ENCODE assay signal across 1 cellular context in the genomic region with DNA sequence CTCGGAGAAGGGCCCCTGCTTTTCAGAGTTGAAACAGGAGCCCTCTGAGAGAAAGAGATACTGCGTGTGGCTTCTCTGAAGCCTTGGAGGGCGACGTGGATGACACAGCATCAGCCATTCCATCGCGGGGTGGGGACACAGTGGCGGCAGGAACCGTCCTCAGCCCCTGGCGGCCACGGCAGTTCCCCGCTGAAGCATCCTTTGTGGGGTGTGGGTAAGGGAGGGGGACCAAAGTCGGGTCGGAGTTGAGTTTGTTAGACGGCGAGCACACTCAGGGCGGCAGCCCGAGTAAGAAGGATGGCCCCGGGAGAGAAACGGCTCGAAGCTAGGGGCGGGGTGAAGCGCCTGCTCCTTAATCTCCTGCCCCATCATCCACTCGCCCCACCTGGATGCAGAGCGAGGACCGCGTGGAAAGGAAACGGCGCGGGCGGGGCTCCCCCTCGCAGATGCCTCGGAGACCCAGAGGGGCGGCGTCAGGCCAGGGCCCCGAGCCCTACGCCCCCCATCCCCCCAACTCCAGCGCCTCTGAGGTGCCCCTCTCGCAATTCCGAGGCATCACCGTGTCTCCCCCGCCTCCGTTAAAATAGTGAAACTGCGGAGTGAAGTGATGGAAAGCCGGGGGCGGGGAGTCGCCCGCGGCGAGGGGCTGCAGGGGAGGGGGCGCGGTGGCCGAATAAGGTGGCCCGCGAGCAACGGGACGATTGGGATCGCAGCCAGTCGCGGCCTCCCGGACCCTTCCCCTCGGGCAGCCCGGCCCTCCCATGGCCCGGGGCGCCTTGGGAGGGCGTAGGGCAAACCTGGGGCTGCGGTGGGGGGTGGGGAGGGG.
TF ChIP-seq lines count a peak whose summit lies in the region.

No MANE protein-coding gene starts in this region.

TF ChIP-seq in HepG2, 621 proteins besides CTCF, POLR2A, EP300 and RAD21 (continued from another document and continues in another):
- TF ChIP-seq GLI4 (CRISPR knock-in tag; IDR thresholded peaks at IDR 0.05; ENCODE audit: borderline replicate concordance), result no peak; the same call in 1 of the 2 replicates
- no peak for TF ChIP-seq ZSCAN9 (CRISPR knock-in tag; IDR thresholded peaks at IDR 0.05; ENCODE audit: borderline replicate concordance)
- TF ChIP-seq RNF2 (conservative IDR thresholded peaks at IDR 0.05; ENCODE audit: low read depth), result 0 out of 2 replicates have a peak, but pooled peaks have one; percentile 55
- TF ChIP-seq GABPB1 (CRISPR knock-in tag; IDR thresholded peaks at IDR 0.05), result no peak
- TF ChIP-seq, protein P1, sequence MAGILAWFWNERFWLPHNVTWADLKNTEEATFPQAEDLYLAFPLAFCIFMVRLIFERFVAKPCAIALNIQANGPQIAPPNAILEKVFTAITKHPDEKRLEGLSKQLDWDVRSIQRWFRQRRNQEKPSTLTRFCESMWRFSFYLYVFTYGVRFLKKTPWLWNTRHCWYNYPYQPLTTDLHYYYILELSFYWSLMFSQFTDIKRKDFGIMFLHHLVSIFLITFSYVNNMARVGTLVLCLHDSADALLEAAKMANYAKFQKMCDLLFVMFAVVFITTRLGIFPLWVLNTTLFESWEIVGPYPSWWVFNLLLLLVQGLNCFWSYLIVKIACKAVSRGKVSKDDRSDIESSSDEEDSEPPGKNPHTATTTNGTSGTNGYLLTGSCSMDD (CRISPR knock-in tag; IDR thresholded peaks at IDR 0.05), result no peak
- TF ChIP-seq, protein P2, sequence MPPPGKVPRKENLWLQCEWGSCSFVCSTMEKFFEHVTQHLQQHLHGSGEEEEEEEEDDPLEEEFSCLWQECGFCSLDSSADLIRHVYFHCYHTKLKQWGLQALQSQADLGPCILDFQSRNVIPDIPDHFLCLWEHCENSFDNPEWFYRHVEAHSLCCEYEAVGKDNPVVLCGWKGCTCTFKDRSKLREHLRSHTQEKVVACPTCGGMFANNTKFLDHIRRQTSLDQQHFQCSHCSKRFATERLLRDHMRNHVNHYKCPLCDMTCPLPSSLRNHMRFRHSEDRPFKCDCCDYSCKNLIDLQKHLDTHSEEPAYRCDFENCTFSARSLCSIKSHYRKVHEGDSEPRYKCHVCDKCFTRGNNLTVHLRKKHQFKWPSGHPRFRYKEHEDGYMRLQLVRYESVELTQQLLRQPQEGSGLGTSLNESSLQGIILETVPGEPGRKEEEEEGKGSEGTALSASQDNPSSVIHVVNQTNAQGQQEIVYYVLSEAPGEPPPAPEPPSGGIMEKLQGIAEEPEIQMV (CRISPR knock-in tag; IDR thresholded peaks at IDR 0.05; ENCODE audit: low read depth), result no peak
- TF ChIP-seq ATF7 (IDR thresholded peaks at IDR 0.05), result no peak
- TF ChIP-seq ATF7 (CRISPR knock-in tag; IDR thresholded peaks at IDR 0.05), result no peak
- TF ChIP-seq, protein P3, sequence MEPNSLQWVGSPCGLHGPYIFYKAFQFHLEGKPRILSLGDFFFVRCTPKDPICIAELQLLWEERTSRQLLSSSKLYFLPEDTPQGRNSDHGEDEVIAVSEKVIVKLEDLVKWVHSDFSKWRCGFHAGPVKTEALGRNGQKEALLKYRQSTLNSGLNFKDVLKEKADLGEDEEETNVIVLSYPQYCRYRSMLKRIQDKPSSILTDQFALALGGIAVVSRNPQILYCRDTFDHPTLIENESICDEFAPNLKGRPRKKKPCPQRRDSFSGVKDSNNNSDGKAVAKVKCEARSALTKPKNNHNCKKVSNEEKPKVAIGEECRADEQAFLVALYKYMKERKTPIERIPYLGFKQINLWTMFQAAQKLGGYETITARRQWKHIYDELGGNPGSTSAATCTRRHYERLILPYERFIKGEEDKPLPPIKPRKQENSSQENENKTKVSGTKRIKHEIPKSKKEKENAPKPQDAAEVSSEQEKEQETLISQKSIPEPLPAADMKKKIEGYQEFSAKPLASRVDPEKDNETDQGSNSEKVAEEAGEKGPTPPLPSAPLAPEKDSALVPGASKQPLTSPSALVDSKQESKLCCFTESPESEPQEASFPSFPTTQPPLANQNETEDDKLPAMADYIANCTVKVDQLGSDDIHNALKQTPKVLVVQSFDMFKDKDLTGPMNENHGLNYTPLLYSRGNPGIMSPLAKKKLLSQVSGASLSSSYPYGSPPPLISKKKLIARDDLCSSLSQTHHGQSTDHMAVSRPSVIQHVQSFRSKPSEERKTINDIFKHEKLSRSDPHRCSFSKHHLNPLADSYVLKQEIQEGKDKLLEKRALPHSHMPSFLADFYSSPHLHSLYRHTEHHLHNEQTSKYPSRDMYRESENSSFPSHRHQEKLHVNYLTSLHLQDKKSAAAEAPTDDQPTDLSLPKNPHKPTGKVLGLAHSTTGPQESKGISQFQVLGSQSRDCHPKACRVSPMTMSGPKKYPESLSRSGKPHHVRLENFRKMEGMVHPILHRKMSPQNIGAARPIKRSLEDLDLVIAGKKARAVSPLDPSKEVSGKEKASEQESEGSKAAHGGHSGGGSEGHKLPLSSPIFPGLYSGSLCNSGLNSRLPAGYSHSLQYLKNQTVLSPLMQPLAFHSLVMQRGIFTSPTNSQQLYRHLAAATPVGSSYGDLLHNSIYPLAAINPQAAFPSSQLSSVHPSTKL (CRISPR knock-in tag; IDR thresholded peaks at IDR 0.05), result no peak
- TF ChIP-seq, protein P4, sequence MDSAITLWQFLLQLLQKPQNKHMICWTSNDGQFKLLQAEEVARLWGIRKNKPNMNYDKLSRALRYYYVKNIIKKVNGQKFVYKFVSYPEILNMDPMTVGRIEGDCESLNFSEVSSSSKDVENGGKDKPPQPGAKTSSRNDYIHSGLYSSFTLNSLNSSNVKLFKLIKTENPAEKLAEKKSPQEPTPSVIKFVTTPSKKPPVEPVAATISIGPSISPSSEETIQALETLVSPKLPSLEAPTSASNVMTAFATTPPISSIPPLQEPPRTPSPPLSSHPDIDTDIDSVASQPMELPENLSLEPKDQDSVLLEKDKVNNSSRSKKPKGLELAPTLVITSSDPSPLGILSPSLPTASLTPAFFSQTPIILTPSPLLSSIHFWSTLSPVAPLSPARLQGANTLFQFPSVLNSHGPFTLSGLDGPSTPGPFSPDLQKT (CRISPR knock-in tag; IDR thresholded peaks at IDR 0.05; ENCODE audit: borderline replicate concordance), result no peak
- TF ChIP-seq TAF1 (CRISPR knock-in tag; IDR thresholded peaks at IDR 0.05), result 0 out of 2 replicates have a peak, but pooled peaks have one; percentile 28
- peak; percentile 72; the same call in 1 of the 2 replicates for TF ChIP-seq KDM2A (CRISPR knock-in tag; IDR thresholded peaks at IDR 0.05; ENCODE audit: borderline replicate concordance, low read depth)
- TF ChIP-seq, protein P5, sequence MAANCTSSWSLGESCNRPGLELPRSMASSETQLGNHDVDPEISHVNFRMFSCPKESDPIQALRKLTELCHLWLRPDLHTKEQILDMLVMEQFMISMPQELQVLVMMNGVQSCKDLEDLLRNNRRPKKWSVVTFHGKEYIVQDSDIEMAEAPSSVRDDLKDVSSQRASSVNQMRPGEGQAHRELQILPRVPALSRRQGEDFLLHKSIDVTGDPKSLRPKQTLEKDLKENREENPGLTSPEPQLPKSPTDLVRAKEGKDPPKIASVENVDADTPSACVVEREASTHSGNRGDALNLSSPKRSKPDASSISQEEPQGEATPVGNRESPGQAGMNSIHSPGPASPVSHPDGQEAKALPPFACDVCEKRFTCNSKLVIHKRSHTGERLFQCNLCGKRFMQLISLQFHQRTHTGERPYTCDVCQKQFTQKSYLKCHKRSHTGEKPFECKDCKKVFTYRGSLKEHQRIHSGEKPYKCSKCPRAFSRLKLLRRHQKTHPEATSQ (CRISPR knock-in tag; IDR thresholded peaks at IDR 0.05; ENCODE audit: borderline replicate concordance), result no peak
- TF ChIP-seq, protein P6, sequence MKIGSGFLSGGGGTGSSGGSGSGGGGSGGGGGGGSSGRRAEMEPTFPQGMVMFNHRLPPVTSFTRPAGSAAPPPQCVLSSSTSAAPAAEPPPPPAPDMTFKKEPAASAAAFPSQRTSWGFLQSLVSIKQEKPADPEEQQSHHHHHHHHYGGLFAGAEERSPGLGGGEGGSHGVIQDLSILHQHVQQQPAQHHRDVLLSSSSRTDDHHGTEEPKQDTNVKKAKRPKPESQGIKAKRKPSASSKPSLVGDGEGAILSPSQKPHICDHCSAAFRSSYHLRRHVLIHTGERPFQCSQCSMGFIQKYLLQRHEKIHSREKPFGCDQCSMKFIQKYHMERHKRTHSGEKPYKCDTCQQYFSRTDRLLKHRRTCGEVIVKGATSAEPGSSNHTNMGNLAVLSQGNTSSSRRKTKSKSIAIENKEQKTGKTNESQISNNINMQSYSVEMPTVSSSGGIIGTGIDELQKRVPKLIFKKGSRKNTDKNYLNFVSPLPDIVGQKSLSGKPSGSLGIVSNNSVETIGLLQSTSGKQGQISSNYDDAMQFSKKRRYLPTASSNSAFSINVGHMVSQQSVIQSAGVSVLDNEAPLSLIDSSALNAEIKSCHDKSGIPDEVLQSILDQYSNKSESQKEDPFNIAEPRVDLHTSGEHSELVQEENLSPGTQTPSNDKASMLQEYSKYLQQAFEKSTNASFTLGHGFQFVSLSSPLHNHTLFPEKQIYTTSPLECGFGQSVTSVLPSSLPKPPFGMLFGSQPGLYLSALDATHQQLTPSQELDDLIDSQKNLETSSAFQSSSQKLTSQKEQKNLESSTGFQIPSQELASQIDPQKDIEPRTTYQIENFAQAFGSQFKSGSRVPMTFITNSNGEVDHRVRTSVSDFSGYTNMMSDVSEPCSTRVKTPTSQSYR (CRISPR knock-in tag; IDR thresholded peaks at IDR 0.05; ENCODE audit: borderline replicate concordance), result no peak
- TF ChIP-seq NFRKB (IDR thresholded peaks at IDR 0.05), result no peak
- no peak for TF ChIP-seq ZNF773 (CRISPR knock-in tag; IDR thresholded peaks at IDR 0.05; ENCODE audit: borderline replicate concordance)
- TF ChIP-seq TSC22D2 (CRISPR knock-in tag; IDR thresholded peaks at IDR 0.05; ENCODE audit: borderline replicate concordance), result no peak
- TF ChIP-seq, protein P7, sequence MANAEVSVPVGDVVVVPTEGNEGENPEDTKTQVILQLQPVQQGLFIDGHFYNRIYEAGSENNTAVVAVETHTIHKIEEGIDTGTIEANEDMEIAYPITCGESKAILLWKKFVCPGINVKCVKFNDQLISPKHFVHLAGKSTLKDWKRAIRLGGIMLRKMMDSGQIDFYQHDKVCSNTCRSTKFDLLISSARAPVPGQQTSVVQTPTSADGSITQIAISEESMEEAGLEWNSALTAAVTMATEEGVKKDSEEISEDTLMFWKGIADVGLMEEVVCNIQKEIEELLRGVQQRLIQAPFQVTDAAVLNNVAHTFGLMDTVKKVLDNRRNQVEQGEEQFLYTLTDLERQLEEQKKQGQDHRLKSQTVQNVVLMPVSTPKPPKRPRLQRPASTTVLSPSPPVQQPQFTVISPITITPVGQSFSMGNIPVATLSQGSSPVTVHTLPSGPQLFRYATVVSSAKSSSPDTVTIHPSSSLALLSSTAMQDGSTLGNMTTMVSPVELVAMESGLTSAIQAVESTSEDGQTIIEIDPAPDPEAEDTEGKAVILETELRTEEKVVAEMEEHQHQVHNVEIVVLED (CRISPR knock-in tag; IDR thresholded peaks at IDR 0.05; ENCODE audit: borderline replicate concordance), result peak; percentile 19; the same call in 1 of the 2 replicates
- no peak for TF ChIP-seq ZNF883 (CRISPR knock-in tag; IDR thresholded peaks at IDR 0.05; ENCODE audit: not compliant biosample characterization)
- TF ChIP-seq POLR2G (IDR thresholded peaks at IDR 0.05; ENCODE audit: low read depth, low read length), result peak; percentile 56
- TF ChIP-seq YY1 (IDR thresholded peaks at IDR 0.05; ENCODE audit: insufficient read depth, insufficient replicate concordance, low read depth, low read length), result peak; percentile 47
- no peak for TF ChIP-seq RFXANK (CRISPR knock-in tag; IDR thresholded peaks at IDR 0.05)
- no peak; the same call in 1 of the 2 replicates for TF ChIP-seq IRF2 (CRISPR knock-in tag; IDR thresholded peaks at IDR 0.05)
- TF ChIP-seq, protein P8, sequence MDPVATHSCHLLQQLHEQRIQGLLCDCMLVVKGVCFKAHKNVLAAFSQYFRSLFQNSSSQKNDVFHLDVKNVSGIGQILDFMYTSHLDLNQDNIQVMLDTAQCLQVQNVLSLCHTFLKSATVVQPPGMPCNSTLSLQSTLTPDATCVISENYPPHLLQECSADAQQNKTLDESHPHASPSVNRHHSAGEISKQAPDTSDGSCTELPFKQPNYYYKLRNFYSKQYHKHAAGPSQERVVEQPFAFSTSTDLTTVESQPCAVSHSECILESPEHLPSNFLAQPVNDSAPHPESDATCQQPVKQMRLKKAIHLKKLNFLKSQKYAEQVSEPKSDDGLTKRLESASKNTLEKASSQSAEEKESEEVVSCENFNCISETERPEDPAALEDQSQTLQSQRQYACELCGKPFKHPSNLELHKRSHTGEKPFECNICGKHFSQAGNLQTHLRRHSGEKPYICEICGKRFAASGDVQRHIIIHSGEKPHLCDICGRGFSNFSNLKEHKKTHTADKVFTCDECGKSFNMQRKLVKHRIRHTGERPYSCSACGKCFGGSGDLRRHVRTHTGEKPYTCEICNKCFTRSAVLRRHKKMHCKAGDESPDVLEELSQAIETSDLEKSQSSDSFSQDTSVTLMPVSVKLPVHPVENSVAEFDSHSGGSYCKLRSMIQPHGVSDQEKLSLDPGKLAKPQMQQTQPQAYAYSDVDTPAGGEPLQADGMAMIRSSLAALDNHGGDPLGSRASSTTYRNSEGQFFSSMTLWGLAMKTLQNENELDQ (CRISPR knock-in tag; IDR thresholded peaks at IDR 0.05; ENCODE audit: borderline replicate concordance), result no peak
- no peak for TF ChIP-seq ZNF10 (CRISPR knock-in tag; IDR thresholded peaks at IDR 0.05; ENCODE audit: borderline replicate concordance, low read depth)
- no peak; the same call in 1 of the 2 replicates for TF ChIP-seq CHD4 (IDR thresholded peaks at IDR 0.05; ENCODE audit: borderline replicate concordance, low read length)
- peak; percentile 12 for TF ChIP-seq ASH2L (IDR thresholded peaks at IDR 0.05; ENCODE audit: insufficient read length, low read depth, low read length)
- TF ChIP-seq ZNF317 (CRISPR knock-in tag; IDR thresholded peaks at IDR 0.05), result peak; percentile 64; the same call in 1 of the 2 replicates
- TF ChIP-seq, protein P9, sequence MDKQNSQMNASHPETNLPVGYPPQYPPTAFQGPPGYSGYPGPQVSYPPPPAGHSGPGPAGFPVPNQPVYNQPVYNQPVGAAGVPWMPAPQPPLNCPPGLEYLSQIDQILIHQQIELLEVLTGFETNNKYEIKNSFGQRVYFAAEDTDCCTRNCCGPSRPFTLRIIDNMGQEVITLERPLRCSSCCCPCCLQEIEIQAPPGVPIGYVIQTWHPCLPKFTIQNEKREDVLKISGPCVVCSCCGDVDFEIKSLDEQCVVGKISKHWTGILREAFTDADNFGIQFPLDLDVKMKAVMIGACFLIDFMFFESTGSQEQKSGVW (CRISPR knock-in tag; IDR thresholded peaks at IDR 0.05; ENCODE audit: borderline replicate concordance), result no peak
- TF ChIP-seq, protein P10, sequence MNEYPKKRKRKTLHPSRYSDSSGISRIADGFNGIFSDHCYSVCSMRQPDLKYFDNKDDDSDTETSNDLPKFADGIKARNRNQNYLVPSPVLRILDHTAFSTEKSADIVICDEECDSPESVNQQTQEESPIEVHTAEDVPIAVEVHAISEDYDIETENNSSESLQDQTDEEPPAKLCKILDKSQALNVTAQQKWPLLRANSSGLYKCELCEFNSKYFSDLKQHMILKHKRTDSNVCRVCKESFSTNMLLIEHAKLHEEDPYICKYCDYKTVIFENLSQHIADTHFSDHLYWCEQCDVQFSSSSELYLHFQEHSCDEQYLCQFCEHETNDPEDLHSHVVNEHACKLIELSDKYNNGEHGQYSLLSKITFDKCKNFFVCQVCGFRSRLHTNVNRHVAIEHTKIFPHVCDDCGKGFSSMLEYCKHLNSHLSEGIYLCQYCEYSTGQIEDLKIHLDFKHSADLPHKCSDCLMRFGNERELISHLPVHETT (CRISPR knock-in tag; conservative IDR thresholded peaks at IDR 0.05), result no peak
- no peak for TF ChIP-seq HOXA9 (CRISPR knock-in tag; IDR thresholded peaks at IDR 0.05; ENCODE audit: borderline replicate concordance)
- TF ChIP-seq BRD4 (CRISPR knock-in tag; IDR thresholded peaks at IDR 0.05), result peak; percentile 65; the same call in 1 of the 2 replicates
- no peak for TF ChIP-seq ZNF879 (CRISPR knock-in tag; IDR thresholded peaks at IDR 0.05)
- TF ChIP-seq, protein P11, sequence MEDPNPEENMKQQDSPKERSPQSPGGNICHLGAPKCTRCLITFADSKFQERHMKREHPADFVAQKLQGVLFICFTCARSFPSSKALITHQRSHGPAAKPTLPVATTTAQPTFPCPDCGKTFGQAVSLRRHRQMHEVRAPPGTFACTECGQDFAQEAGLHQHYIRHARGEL (CRISPR knock-in tag; IDR thresholded peaks at IDR 0.05), result no peak
- TF ChIP-seq ZZZ3 (CRISPR knock-in tag; IDR thresholded peaks at IDR 0.05; ENCODE audit: borderline replicate concordance), result no peak
